In genomic region chr1:200901350-200901749, GRCh38 we compare ENCODE assay signal across 27 cellular contexts. TPM values are rescaled to one million over a fixed set of nuclear protein-coding genes. Genes with fewer than 3 reads are reported as not detected.
"Had no signal": no experiment of that assay in that cellular context is flagged by ENCODE, and none has a peak within 500 bp of the region (broad histone marks: within the 10 kb centered on the region; RNA-seq: fewer than 3 reads in every experiment).

No MANE protein-coding gene starts in this region.

- DNase-seq: activated CD4-positive, alpha-beta T cell treated with anti-CD3 and anti-CD28 coated beads for 1 hour; activated CD4-positive, alpha-beta T cell treated with anti-CD3 and anti-CD28 coated beads, Interleukin-2, amount 50 U/mL, for 1 hour; activated naive CD4-positive, alpha-beta T cell treated with anti-CD3 and anti-CD28 coated beads for 36 hours; activated T-cell treated with anti-CD3 and anti-CD28 coated beads for 4 hours; activated T-cell treated with anti-CD3 and anti-CD28 coated beads, Interleukin-2, amount 50 U/mL, for 72 hours; amniotic stem cell; effector CD4-positive, alpha-beta T cell; erythroblast; gastrocnemius medialis; glutamatergic neuron; left lung; naive B cell; ovary; retina; stimulated activated CD4-positive, alpha-beta T cell treated with anti-CD3 and anti-CD28 coated beads, Interleukin-15, amount 100 ng/mL, for 24 hours; stimulated activated CD4-positive, alpha-beta T cell treated with anti-CD3 and anti-CD28 coated beads, Interleukin-2, amount 100 ng/mL, for 24 hours; stimulated activated naive CD4-positive, alpha-beta T cell; T-helper 2 cell had no signal

- H3K27me3 ChIP-seq: gastrocnemius medialis, left lung, ovary had no signal

- H3K27ac ChIP-seq: gastrocnemius medialis, left lung, ovary, prostate gland, tibial nerve had no signal

- H3K4me3 Mint-ChIP-seq: activated naive CD4-positive, alpha-beta T cell treated with anti-CD3 and anti-CD28 coated beads for 36 hours; activated T-cell treated with anti-CD3 and anti-CD28 coated beads, Interleukin-2, amount 50 U/mL, for 72 hours; dendritic cell treated with granulocyte-macrophage colony-stimulating factor and Interleukin-4, amounts not matched to agents 40 ng/mL and 50 ng/mL, for 4 days; naive B cell; WTC11 had no signal

- H3K27ac Mint-ChIP-seq: activated naive CD4-positive, alpha-beta T cell treated with anti-CD3 and anti-CD28 coated beads for 36 hours; activated T-cell treated with anti-CD3 and anti-CD28 coated beads, Interleukin-2, amount 50 U/mL, for 72 hours; dendritic cell treated with granulocyte-macrophage colony-stimulating factor and Interleukin-4, amounts not matched to agents 40 ng/mL and 50 ng/mL, for 4 days had no signal

- H3K4me3 ChIP-seq: gastrocnemius medialis, left lung, lung, ovary, prostate gland, smooth muscle cell, tibial nerve had no signal

- ATAC-seq: activated T-cell treated with anti-CD3 and anti-CD28 coated beads, Interleukin-2, amount 50 U/mL, for 72 hours; gastrocnemius medialis; left lung; sciatic nerve; SK-N-SH treated with all-trans-retinoic acid at 6 μM for 48 hours; WTC11 had no signal

- H3K9me3 ChIP-seq: gastrocnemius medialis, left lung, ovary, prostate gland, tibial nerve had no signal

- H3K9me3 Mint-ChIP-seq: activated naive CD4-positive, alpha-beta T cell treated with anti-CD3 and anti-CD28 coated beads for 36 hours; activated T-cell treated with anti-CD3 and anti-CD28 coated beads, Interleukin-2, amount 50 U/mL, for 72 hours; dendritic cell treated with granulocyte-macrophage colony-stimulating factor and Interleukin-4, amounts not matched to agents 40 ng/mL and 50 ng/mL, for 4 days; naive B cell; WTC11 had no signal

- H3K4me1 ChIP-seq: gastrocnemius medialis, prostate gland, tibial nerve had no signal

- H3K36me3 ChIP-seq: gastrocnemius medialis, ovary, prostate gland, tibial nerve had no signal

- H3K27me3 Mint-ChIP-seq: dendritic cell treated with granulocyte-macrophage colony-stimulating factor and Interleukin-4, amounts not matched to agents 40 ng/mL and 50 ng/mL, for 4 days had no signal

- H3K36me3 Mint-ChIP-seq: naive B cell had no signal

RNA-seq across cellular contexts. Expression of gene INAVA, which starts 6.7 kb away (rescaled TPM):
- total RNA-seq: activated naive CD4-positive, alpha-beta T cell treated with anti-CD3 and anti-CD28 coated beads for 36 hours; activated T-cell treated with anti-CD3 and anti-CD28 coated beads, Interleukin-2, amount 50 U/mL, for 72 hours; tibial nerve had no signal

RNA-seq across cellular contexts. Expression of gene GPR25, which starts 28.6 kb away (rescaled TPM):
- total RNA-seq: activated naive CD4-positive, alpha-beta T cell treated with anti-CD3 and anti-CD28 coated beads for 36 hours; activated T-cell treated with anti-CD3 and anti-CD28 coated beads, Interleukin-2, amount 50 U/mL, for 72 hours; ovary; sciatic nerve; smooth muscle cell; tibial nerve; ureter; WTC11 had no signal
